18 cellular contexts compared by ENCODE assay signal in genomic region chr11:46299425-46300067, GRCh38. TPM values are rescaled to one million over a fixed set of nuclear protein-coding genes. Genes with fewer than 3 reads are reported as not detected.
DNase-seq lines count a peak whose midpoint lies in the region; TF ChIP-seq lines count a peak whose summit lies in the region.
"Had no signal": no experiment of that assay in that cellular context is flagged by ENCODE, and none has a peak within 500 bp of the region (broad histone marks: within the 10 kb centered on the region; RNA-seq: fewer than 3 reads in every experiment).

No MANE protein-coding gene starts in this region.

- WGBS in mammary epithelial cell (ENCODE audit: low coverage, missing lambda C conversion rate) = 97% methylated on average over 6 of the region's 6 CpGs

- in situ Hi-C loops in mammary epithelial cell (cut with MboI; ENCODE audit: low sequenced_read_pairs in 2 of 2) = no loop called here

- CTCF ChIA-PET in mammary epithelial cell (lab: Charles Lee; ENCODE audit: low non-redundant PET) = interaction anchor here (0.7 kb wide), 1 partner anchor 9 kb away, joined by 3 read pairs; no protein-coding TSS in a partner anchor

- H2AFZ ChIP-seq in mammary epithelial cell (ENCODE audit: low read depth, low read length) = no peak overlapping the region
- H2AFZ ChIP-seq in fibroblast of lung (ENCODE audit: low read length) = no peak overlapping the region

- H3K4me3 ChIP-seq in breast epithelium = no peak overlapping the region
- no peak overlapping the region for H3K4me3 ChIP-seq in mammary epithelial cell (replicated peaks in 1 of 3; ENCODE audit: insufficient read depth in 1 of 3, low read depth in 2 of 3, low read length in 3 of 3)
- H3K4me3 ChIP-seq in fibroblast of lung (replicated peaks in 1 of 4; ENCODE audit: control extremely low read depth in 1 of 4, insufficient read depth in 1 of 4, low read depth in 3 of 4, low read length in 4 of 4) = peak overlapping the region in 2 of 4 experiments; percentile 1 to 29
- no peak overlapping the region for H3K4me3 ChIP-seq in vagina
- H3K4me3 ChIP-seq: esophagus muscularis mucosa, left lung, upper lobe of right lung had no signal

- H3K9me3 ChIP-seq in breast epithelium (no peaks in the 10 kb centered on the region), mammary epithelial cell (replicated peaks; ENCODE audit: insufficient read depth, low read length) (no peaks in the 10 kb centered on the region), fibroblast of lung (ENCODE audit: control insufficient read depth, insufficient read depth, low read depth, low read length) (no peaks in the 10 kb centered on the region), vagina (no peaks in the 10 kb centered on the region)
- H3K9me3 ChIP-seq: esophagus muscularis mucosa, left lung, upper lobe of right lung had no signal

- no peaks in the 10 kb centered on the region for H4K20me1 ChIP-seq in mammary epithelial cell (ENCODE audit: insufficient read depth, low read length)
- no peaks in the 10 kb centered on the region for H4K20me1 ChIP-seq in fibroblast of lung (ENCODE audit: control insufficient read depth, extremely low read depth, insufficient read depth, low read length)

- H3K79me2 ChIP-seq in mammary epithelial cell (ENCODE audit: insufficient read depth, low read length) (no peaks in the 10 kb centered on the region), fibroblast of lung (ENCODE audit: control insufficient read depth, insufficient read depth, low read length) (peaks cover 37% of the 10 kb centered on the region)

- H3K36me3 ChIP-seq in breast epithelium (no peaks in the 10 kb centered on the region), mammary epithelial cell (ENCODE audit: insufficient read depth, low read length) (no peaks in the 10 kb centered on the region), fibroblast of lung (ENCODE audit: control insufficient read depth, insufficient read depth, low read length) (peaks cover 16% of the 10 kb centered on the region), vagina (peaks cover 0 to 5% of the 10 kb centered on the region in 2 donors)
- H3K36me3 ChIP-seq: left lung, upper lobe of right lung had no signal

- intact Hi-C loops in breast epithelium (cut with DNase I; ENCODE audit: low total_unique reads) (no loop called here), mammary epithelial cell (cut with micrococcal nuclease) (no loop called here), vagina (cut with DNase I) (no loop called here)

- no peaks in the 10 kb centered on the region for H3K4me1 ChIP-seq in breast epithelium
- H3K4me1 ChIP-seq in mammary epithelial cell (ENCODE audit: insufficient read depth, low read length) = peaks cover 20% of the 10 kb centered on the region
- H3K4me1 ChIP-seq in fibroblast of lung (ENCODE audit: control insufficient read depth, extremely low read depth, insufficient read depth, low read length) = peaks cover 41% of the 10 kb centered on the region
- H3K4me1 ChIP-seq in vagina = peaks cover 40% of the 10 kb centered on the region

- dilution Hi-C loops in mammary epithelial cell (cut with HindIII; ENCODE audit: low sequenced_read_pairs) = no loop called here

- BruUV-seq in mammary epithelial cell (replicated peaks; lab: Mats Ljungman, UMichigan) = no TSS peak

- peak overlapping the region; percentile 45 to 74 for H3K27ac ChIP-seq in breast epithelium
- H3K27ac ChIP-seq in mammary epithelial cell (ENCODE audit: insufficient read depth, low read depth, low read length) = no peak overlapping the region
- H3K27ac ChIP-seq in fibroblast of lung (ENCODE audit: insufficient read depth, low read length) = peak overlapping the region; percentile 20
- H3K27ac ChIP-seq in vagina = peak overlapping the region; percentile 89
- H3K27ac ChIP-seq: left lung, upper lobe of right lung had no signal

- no peaks in the 10 kb centered on the region for H3K27me3 ChIP-seq in breast epithelium
- H3K27me3 ChIP-seq in mammary epithelial cell (ENCODE audit: insufficient read depth, low read length) = peaks cover 5% of the 10 kb centered on the region
- no peaks in the 10 kb centered on the region for H3K27me3 ChIP-seq in fibroblast of lung (ENCODE audit: control insufficient read depth, insufficient read depth, low read length)
- H3K27me3 ChIP-seq in vagina = no peaks in the 10 kb centered on the region

- DNase-seq in breast epithelium (ENCODE audit: low spot score in 2 of 2) (no peak), mammary epithelial cell (no peak), RPMI7951 (ENCODE audit: low read depth) (peak; percentile 62), fibroblast of lung (ENCODE audit: low read depth in 2 of 2) (no peak), vagina (ENCODE audit: extremely low spot score in 2 of 2) (no peak), NCI-H2196 treated with DMSO at 0.1 percent for 48 hours (lab: John Stamatoyannopoulos, UW; ENCODE audit: unreplicated experiment) (no peak), OCI-M1 (lab: John Stamatoyannopoulos, UW) (no peak), nucleus accumbens (lab: John Stamatoyannopoulos, UW) (no peak)
- DNase-seq: H9; left lung; naive thymus-derived CD4-positive, alpha-beta T cell; NCI-H2081 treated with DMSO at 0.1 percent for 48 hours; NCI-H774; SHP77 treated with DMSO at 0.1 percent for 48 hours; upper lobe of right lung had no signal

- no peak overlapping the region for H3K9ac ChIP-seq in mammary epithelial cell (ENCODE audit: insufficient read depth, low read length)
- H3K9ac ChIP-seq in fibroblast of lung (ENCODE audit: insufficient read depth, low read length) = no peak overlapping the region

- H3K4me2 ChIP-seq in mammary epithelial cell (ENCODE audit: insufficient read depth, low read depth, low read length) (no peak overlapping the region), fibroblast of lung (ENCODE audit: extremely low read depth, insufficient read depth, low read length) (peak overlapping the region; percentile 66)

- TF ChIP-seq CTCF in breast epithelium (IDR thresholded peaks at IDR 0.05) (no peak), mammary epithelial cell (conservative IDR thresholded peaks at IDR 0.05 in 1 of 2, IDR thresholded peaks at IDR 0.05 in 1 of 2; ENCODE audit: extremely low read depth in 1 of 2, insufficient read depth in 1 of 2, low read depth in 1 of 2, low read length in 2 of 2) (no peak), fibroblast of lung (conservative IDR thresholded peaks at IDR 0.05 in 1 of 2, IDR thresholded peaks at IDR 0.05 in 1 of 2; ENCODE audit: low read depth in 1 of 2, low read length in 2 of 2) (peak in 1 of 2 donors; percentile 3), vagina (IDR thresholded peaks at IDR 0.05) (no peak)

- TF ChIP-seq POLR2A in breast epithelium (IDR thresholded peaks at IDR 0.05) (no peak), vagina (IDR thresholded peaks at IDR 0.05) (no peak)

RNA-seq across cellular contexts. Expression of gene CREB3L1, which starts 22.1 kb away (rescaled TPM):
- 1 to 10 TPM; 1.6 to 5.1 (median 2.0) TPM for total RNA-seq in breast epithelium
- under 1 TPM in 1 of 2 donors, not detected in 1; 0.17 TPM for total RNA-seq in mammary epithelial cell
- polyA plus RNA-seq in mammary epithelial cell = not detected
- polyA minus RNA-seq in mammary epithelial cell = not detected
- total RNA-seq in RPMI7951 (2014; rRNA removed; shearing (Covaris generic)) = 11.1 and 11.3 TPM in 2 replicates
- 14.4 and 28.4 TPM in 2 replicates for total RNA-seq in fibroblast of lung
- polyA plus RNA-seq in fibroblast of lung = 18.8 and 31.2 TPM in 2 replicates
- 112 and 132 TPM in 2 replicates for polyA plus RNA-seq in fibroblast of lung (2012)
- 267 and 318 TPM in 2 replicates for polyA minus RNA-seq in fibroblast of lung (ENCODE audit: low replicate concordance)
- total RNA-seq in vagina = 11.8 TPM
- total RNA-seq: activated CD8-positive, alpha-beta T cell treated with anti-CD3 and anti-CD28 coated beads for 36 hours; activated T-helper 2 cell treated with anti-CD3 and anti-CD28 coated beads, Interferon-gamma antibody, Interleukin-2, Interleukin-4, amounts not matched to agents 10 μg/mL and 5 μg/mL and 100 μg/mL, durations not matched to agents 14 hours and 24 hours and 36 hours; naive thymus-derived CD4-positive, alpha-beta T cell had no signal
- polyA plus RNA-seq: naive thymus-derived CD4-positive, alpha-beta T cell had no signal

RNA-seq across cellular contexts. Expression of gene DGKZ, which starts 47.7 kb away (rescaled TPM):
- 10 to 100 TPM; 42.3 to 46.5 (median 46.2) TPM for total RNA-seq in breast epithelium
- 10 to 100 TPM; 80.7 to 83.6 TPM for total RNA-seq in mammary epithelial cell
- polyA plus RNA-seq in mammary epithelial cell = 71.3 TPM
- 90.3 TPM for polyA minus RNA-seq in mammary epithelial cell
- total RNA-seq in RPMI7951 (2014; rRNA removed; shearing (Covaris generic)) = 21.3 and 22.0 TPM in 2 replicates
- total RNA-seq in fibroblast of lung = 24.9 and 35.5 TPM in 2 replicates
- 16.4 and 26.1 TPM in 2 replicates for polyA plus RNA-seq in fibroblast of lung
- 34.5 and 44.0 TPM in 2 replicates for polyA plus RNA-seq in fibroblast of lung (2012)
- polyA minus RNA-seq in fibroblast of lung (ENCODE audit: low replicate concordance) = 71.9 and 76.7 TPM in 2 replicates
- total RNA-seq in vagina = 78.8 TPM
